28 cellular contexts compared by ENCODE assay signal in genomic region chr10:8502611-8503010, GRCh38.
"Had no signal": no experiment of that assay in that cellular context is flagged by ENCODE, and none has a peak within 500 bp of the region (broad histone marks: within the 10 kb centered on the region; RNA-seq: fewer than 3 reads in every experiment).

No MANE protein-coding gene starts in this region.

- H3K36me3 Mint-ChIP-seq: naive B cell; natural killer cell; stimulated activated naive B cell treated with anti-CD40 and anti-IgM and Interleukin-4, amounts not matched to agents 10 μg/mL and 1 μg/mL and 100 μg/mL, for 72 hours had no signal

- H3K27me3 ChIP-seq: pancreas, testis, thyroid gland, transverse colon, upper lobe of left lung, vagina had no signal

- ATAC-seq: left colon; left lung; lower lobe of right lung; natural killer cell; pancreas; right cardiac atrium; sciatic nerve; stimulated activated naive B cell treated with anti-CD40 and anti-IgM and Interleukin-4, amounts not matched to agents 10 μg/mL and 1 μg/mL and 100 μg/mL, for 72 hours; stimulated activated naive CD8-positive, alpha-beta T cell treated with anti-CD3 and anti-CD28 coated beads, Interleukin-15, Interleukin-2, amounts not matched to agents 100 U/mL and 50 U/mL, for 24 hours had no signal

- H3K9me3 ChIP-seq: left lung, lower lobe of right lung, pancreas, prostate gland, stomach, testis, thyroid gland, transverse colon, upper lobe of left lung, vagina had no signal

- H3K4me1 Mint-ChIP-seq: natural killer cell; stimulated activated naive B cell treated with anti-CD40 and anti-IgM and Interleukin-4, amounts not matched to agents 10 μg/mL and 1 μg/mL and 100 μg/mL, for 72 hours had no signal

- H3K4me3 ChIP-seq: left lung, lower lobe of right lung, pancreas, prostate gland, skin epidermis, stomach, testis, thyroid gland, transverse colon, upper lobe of left lung, vagina had no signal

- H3K27ac Mint-ChIP-seq: naive B cell; natural killer cell; nephron progenitor cell; stimulated activated naive B cell treated with anti-CD40 and anti-IgM and Interleukin-4, amounts not matched to agents 10 μg/mL and 1 μg/mL and 100 μg/mL, for 72 hours had no signal

- H3K4me1 ChIP-seq: left lung, lower lobe of right lung, pancreas, prostate gland, stomach, testis, thyroid gland, transverse colon, upper lobe of left lung, vagina had no signal

- DNase-seq: kidney; left colon; left lung; lower lobe of right lung; mammary epithelial cell; mesenchymal stem cell; naive B cell; natural killer cell; nephron progenitor cell; pancreas; posterior cingulate gyrus; retina; right cardiac atrium; stimulated activated CD4-positive, alpha-beta T cell treated with anti-CD3 and anti-CD28 coated beads, Interleukin-12 subunit alpha, Interleukin-12 subunit beta, amount 100 ng/mL, for 4 hours; stimulated activated CD4-positive, alpha-beta T cell treated with anti-CD3 and anti-CD28 coated beads, Interleukin-15, amount 100 ng/mL, for 24 hours; stimulated activated CD4-positive, alpha-beta T cell treated with anti-CD3 and anti-CD28 coated beads, Interleukin-2, amount 100 ng/mL, for 24 hours; stimulated activated CD4-positive, alpha-beta T cell treated with anti-CD3 and anti-CD28 coated beads, Interleukin-4, amount 100 ng/mL, for 1 hour; stimulated activated naive B cell treated with anti-CD40 and anti-IgM and Interleukin-4, amounts not matched to agents 10 μg/mL and 1 μg/mL and 100 μg/mL, for 72 hours; stimulated activated naive CD8-positive, alpha-beta T cell treated with anti-CD3 and anti-CD28 coated beads, Interleukin-15, Interleukin-2, amounts not matched to agents 100 U/mL and 50 U/mL, for 24 hours; stomach; testis; thyroid gland; transverse colon; upper lobe of left lung had no signal

- H3K36me3 ChIP-seq: left lung, lower lobe of right lung, pancreas, prostate gland, stomach, thyroid gland, transverse colon, upper lobe of left lung, vagina had no signal

- H3K27ac ChIP-seq: left lung, lower lobe of right lung, pancreas, prostate gland, skin epidermis, stomach, testis, thyroid gland, transverse colon, upper lobe of left lung, vagina had no signal

- H3K4me3 Mint-ChIP-seq: naive B cell; natural killer cell; nephron progenitor cell; stimulated activated naive B cell treated with anti-CD40 and anti-IgM and Interleukin-4, amounts not matched to agents 10 μg/mL and 1 μg/mL and 100 μg/mL, for 72 hours had no signal

- H3K9me3 Mint-ChIP-seq: natural killer cell, nephron progenitor cell had no signal
